Comparison of ENCODE assay signal across 3 cellular contexts in genomic region chr17:46894476-46895151, GRCh38.
A peak's percentile ranks its signal among the peaks of the same experiment; 100 is the strongest.
TF ChIP-seq lines count a peak whose summit lies in the region.

No MANE protein-coding gene starts in this region.

TF ChIP-seq in IMR-90, 13 proteins besides CTCF, POLR2A, EP300 and RAD21:
- no peak for TF ChIP-seq SMC3 (IDR thresholded peaks at IDR 0.05; ENCODE audit: low read depth, low read length)
- no peak for TF ChIP-seq CEBPB (IDR thresholded peaks at IDR 0.05; ENCODE audit: low read depth, low read length)
- TF ChIP-seq, protein P1, sequence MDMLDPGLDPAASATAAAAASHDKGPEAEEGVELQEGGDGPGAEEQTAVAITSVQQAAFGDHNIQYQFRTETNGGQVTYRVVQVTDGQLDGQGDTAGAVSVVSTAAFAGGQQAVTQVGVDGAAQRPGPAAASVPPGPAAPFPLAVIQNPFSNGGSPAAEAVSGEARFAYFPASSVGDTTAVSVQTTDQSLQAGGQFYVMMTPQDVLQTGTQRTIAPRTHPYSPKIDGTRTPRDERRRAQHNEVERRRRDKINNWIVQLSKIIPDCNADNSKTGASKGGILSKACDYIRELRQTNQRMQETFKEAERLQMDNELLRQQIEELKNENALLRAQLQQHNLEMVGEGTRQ (IDR thresholded peaks at IDR 0.05; ENCODE audit: low read depth, low read length): no peak
- no peak for TF ChIP-seq RCOR1 (IDR thresholded peaks at IDR 0.05; ENCODE audit: insufficient replicate concordance, low read length)
- no peak for TF ChIP-seq MXI1 (IDR thresholded peaks at IDR 0.05; ENCODE audit: borderline replicate concordance, low read depth, low read length)
- no peak for TF ChIP-seq MAFK (IDR thresholded peaks at IDR 0.05; ENCODE audit: low read depth, low read length)
- TF ChIP-seq BHLHE40 (IDR thresholded peaks at IDR 0.05; ENCODE audit: low read depth, low read length): no peak
- TF ChIP-seq FOS (IDR thresholded peaks at IDR 0.05; ENCODE audit: low read depth, low read length): no peak
- no peak for TF ChIP-seq MAZ (IDR thresholded peaks at IDR 0.05; ENCODE audit: borderline replicate concordance, low read depth, low read length)
- TF ChIP-seq CHD1 (IDR thresholded peaks at IDR 0.05; ENCODE audit: low read depth, low read length): no peak
- TF ChIP-seq NFE2L2 (IDR thresholded peaks at IDR 0.05; ENCODE audit: low read depth, low read length): no peak

TF ChIP-seq in H1, 55 proteins besides CTCF, POLR2A, EP300 and RAD21:
- TF ChIP-seq TEAD4 (IDR thresholded peaks at IDR 0.05; ENCODE audit: low read depth, low read length) (peak; percentile 58), GABPA (IDR thresholded peaks at IDR 0.05; ENCODE audit: borderline replicate concordance, insufficient read depth, low read length) (no peak), GTF2F1 (IDR thresholded peaks at IDR 0.05; ENCODE audit: borderline replicate concordance, low read depth, low read length) (no peak), SRF (IDR thresholded peaks at IDR 0.05; ENCODE audit: low read depth, low read length) (no peak), TCF12 (IDR thresholded peaks at IDR 0.05; ENCODE audit: low read depth, low read length) (no peak), BRCA1 (IDR thresholded peaks at IDR 0.05; ENCODE audit: low read depth, low read length) (no peak)

TF ChIP-seq in HepG2, 621 proteins besides CTCF, POLR2A, EP300 and RAD21 (continues in another document):
- TF ChIP-seq ZNF615 (CRISPR knock-in tag; IDR thresholded peaks at IDR 0.05; ENCODE audit: borderline replicate concordance) (no peak), MLLT10 (CRISPR knock-in tag; IDR thresholded peaks at IDR 0.05) (no peak), ZBTB3 (CRISPR knock-in tag; IDR thresholded peaks at IDR 0.05; ENCODE audit: borderline replicate concordance, low read depth) (no peak), GLMP (CRISPR knock-in tag; IDR thresholded peaks at IDR 0.05; ENCODE audit: borderline replicate concordance) (no peak), ESRRA (CRISPR knock-in tag; IDR thresholded peaks at IDR 0.05; ENCODE audit: low read depth) (no peak), SOX13 (IDR thresholded peaks at IDR 0.05) (no peak), SOX13 (CRISPR knock-in tag; conservative IDR thresholded peaks at IDR 0.05 in 1 of 2, IDR thresholded peaks at IDR 0.05 in 1 of 2) (no peak), ZNF138 (CRISPR knock-in tag; IDR thresholded peaks at IDR 0.05; ENCODE audit: low read depth) (no peak), SIN3B (IDR thresholded peaks at IDR 0.05; ENCODE audit: low read length) (no peak), SP2 (CRISPR knock-in tag; IDR thresholded peaks at IDR 0.05) (no peak), BORCS8-MEF2B (CRISPR knock-in tag; IDR thresholded peaks at IDR 0.05) (0 out of 2 replicates have a peak, but pooled peaks have one; percentile 21), NONO (IDR thresholded peaks at IDR 0.05) (no peak), NONO (CRISPR knock-in tag; conservative IDR thresholded peaks at IDR 0.05) (no peak), ZNF841 (CRISPR knock-in tag; IDR thresholded peaks at IDR 0.05; ENCODE audit: borderline replicate concordance) (no peak), NFRKB (IDR thresholded peaks at IDR 0.05) (no peak), REXO4 (CRISPR knock-in tag; IDR thresholded peaks at IDR 0.05; ENCODE audit: borderline replicate concordance) (no peak), THAP8 (CRISPR knock-in tag; IDR thresholded peaks at IDR 0.05; ENCODE audit: borderline replicate concordance) (no peak), ZFP37 (CRISPR knock-in tag; IDR thresholded peaks at IDR 0.05; ENCODE audit: borderline replicate concordance) (no peak), U2AF1 (optimal IDR thresholded peaks at IDR 0.05; ENCODE audit: low read depth, low read length) (no peak), MTA3 (CRISPR knock-in tag; IDR thresholded peaks at IDR 0.05) (no peak), ZNF558 (CRISPR knock-in tag; IDR thresholded peaks at IDR 0.05; ENCODE audit: borderline replicate concordance) (no peak), ZNF383 (CRISPR knock-in tag; IDR thresholded peaks at IDR 0.05; ENCODE audit: borderline replicate concordance) (no peak), ZNF136 (CRISPR knock-in tag; IDR thresholded peaks at IDR 0.05; ENCODE audit: low read depth) (no peak), ZFP91 (CRISPR knock-in tag; IDR thresholded peaks at IDR 0.05; ENCODE audit: borderline replicate concordance) (0 out of 2 replicates have a peak, but pooled peaks have one; percentile 22), ZNF17 (CRISPR knock-in tag; IDR thresholded peaks at IDR 0.05) (no peak), ZNF292 (CRISPR knock-in tag; IDR thresholded peaks at IDR 0.05; ENCODE audit: borderline replicate concordance, low read depth) (0 out of 2 replicates have a peak, but pooled peaks have one; percentile 22), ATF7-NPFF (CRISPR knock-in tag; IDR thresholded peaks at IDR 0.05; ENCODE audit: low read depth) (no peak), AGO2 (optimal IDR thresholded peaks at IDR 0.05; ENCODE audit: low read depth, low read length) (no peak), NR2F6 (IDR thresholded peaks at IDR 0.05) (no peak; the same call in 1 of the 2 replicates), NR2F6 (CRISPR knock-in tag; IDR thresholded peaks at IDR 0.05) (no peak), ZNF720 (CRISPR knock-in tag; IDR thresholded peaks at IDR 0.05) (no peak), SIN3A (IDR thresholded peaks at IDR 0.05; ENCODE audit: borderline replicate concordance, low read depth, low read length) (no peak), ZNF205 (CRISPR knock-in tag; IDR thresholded peaks at IDR 0.05) (no peak)
- TF ChIP-seq, protein P2, sequence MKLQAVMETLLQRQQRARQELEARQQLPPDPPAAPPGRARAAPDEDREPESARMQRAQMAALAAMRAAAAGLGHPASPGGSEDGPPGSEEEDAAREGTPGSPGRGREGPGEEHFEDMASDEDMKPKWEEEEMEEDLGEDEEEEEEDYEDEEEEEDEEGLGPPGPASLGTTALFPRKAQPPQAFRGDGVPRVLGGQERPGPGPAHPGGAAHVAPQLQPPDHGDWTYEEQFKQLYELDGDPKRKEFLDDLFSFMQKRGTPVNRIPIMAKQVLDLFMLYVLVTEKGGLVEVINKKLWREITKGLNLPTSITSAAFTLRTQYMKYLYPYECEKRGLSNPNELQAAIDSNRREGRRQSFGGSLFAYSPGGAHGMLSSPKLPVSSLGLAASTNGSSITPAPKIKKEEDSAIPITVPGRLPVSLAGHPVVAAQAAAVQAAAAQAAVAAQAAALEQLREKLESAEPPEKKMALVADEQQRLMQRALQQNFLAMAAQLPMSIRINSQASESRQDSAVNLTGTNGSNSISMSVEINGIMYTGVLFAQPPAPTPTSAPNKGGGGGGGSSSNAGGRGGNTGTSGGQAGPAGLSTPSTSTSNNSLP (IDR thresholded peaks at IDR 0.05; ENCODE audit: low read depth, low read length): no peak
- TF ChIP-seq, protein P3, sequence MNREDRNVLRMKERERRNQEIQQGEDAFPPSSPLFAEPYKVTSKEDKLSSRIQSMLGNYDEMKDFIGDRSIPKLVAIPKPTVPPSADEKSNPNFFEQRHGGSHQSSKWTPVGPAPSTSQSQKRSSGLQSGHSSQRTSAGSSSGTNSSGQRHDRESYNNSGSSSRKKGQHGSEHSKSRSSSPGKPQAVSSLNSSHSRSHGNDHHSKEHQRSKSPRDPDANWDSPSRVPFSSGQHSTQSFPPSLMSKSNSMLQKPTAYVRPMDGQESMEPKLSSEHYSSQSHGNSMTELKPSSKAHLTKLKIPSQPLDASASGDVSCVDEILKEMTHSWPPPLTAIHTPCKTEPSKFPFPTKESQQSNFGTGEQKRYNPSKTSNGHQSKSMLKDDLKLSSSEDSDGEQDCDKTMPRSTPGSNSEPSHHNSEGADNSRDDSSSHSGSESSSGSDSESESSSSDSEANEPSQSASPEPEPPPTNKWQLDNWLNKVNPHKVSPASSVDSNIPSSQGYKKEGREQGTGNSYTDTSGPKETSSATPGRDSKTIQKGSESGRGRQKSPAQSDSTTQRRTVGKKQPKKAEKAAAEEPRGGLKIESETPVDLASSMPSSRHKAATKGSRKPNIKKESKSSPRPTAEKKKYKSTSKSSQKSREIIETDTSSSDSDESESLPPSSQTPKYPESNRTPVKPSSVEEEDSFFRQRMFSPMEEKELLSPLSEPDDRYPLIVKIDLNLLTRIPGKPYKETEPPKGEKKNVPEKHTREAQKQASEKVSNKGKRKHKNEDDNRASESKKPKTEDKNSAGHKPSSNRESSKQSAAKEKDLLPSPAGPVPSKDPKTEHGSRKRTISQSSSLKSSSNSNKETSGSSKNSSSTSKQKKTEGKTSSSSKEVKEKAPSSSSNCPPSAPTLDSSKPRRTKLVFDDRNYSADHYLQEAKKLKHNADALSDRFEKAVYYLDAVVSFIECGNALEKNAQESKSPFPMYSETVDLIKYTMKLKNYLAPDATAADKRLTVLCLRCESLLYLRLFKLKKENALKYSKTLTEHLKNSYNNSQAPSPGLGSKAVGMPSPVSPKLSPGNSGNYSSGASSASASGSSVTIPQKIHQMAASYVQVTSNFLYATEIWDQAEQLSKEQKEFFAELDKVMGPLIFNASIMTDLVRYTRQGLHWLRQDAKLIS (CRISPR knock-in tag; IDR thresholded peaks at IDR 0.05): no peak
- TF ChIP-seq, protein P4, sequence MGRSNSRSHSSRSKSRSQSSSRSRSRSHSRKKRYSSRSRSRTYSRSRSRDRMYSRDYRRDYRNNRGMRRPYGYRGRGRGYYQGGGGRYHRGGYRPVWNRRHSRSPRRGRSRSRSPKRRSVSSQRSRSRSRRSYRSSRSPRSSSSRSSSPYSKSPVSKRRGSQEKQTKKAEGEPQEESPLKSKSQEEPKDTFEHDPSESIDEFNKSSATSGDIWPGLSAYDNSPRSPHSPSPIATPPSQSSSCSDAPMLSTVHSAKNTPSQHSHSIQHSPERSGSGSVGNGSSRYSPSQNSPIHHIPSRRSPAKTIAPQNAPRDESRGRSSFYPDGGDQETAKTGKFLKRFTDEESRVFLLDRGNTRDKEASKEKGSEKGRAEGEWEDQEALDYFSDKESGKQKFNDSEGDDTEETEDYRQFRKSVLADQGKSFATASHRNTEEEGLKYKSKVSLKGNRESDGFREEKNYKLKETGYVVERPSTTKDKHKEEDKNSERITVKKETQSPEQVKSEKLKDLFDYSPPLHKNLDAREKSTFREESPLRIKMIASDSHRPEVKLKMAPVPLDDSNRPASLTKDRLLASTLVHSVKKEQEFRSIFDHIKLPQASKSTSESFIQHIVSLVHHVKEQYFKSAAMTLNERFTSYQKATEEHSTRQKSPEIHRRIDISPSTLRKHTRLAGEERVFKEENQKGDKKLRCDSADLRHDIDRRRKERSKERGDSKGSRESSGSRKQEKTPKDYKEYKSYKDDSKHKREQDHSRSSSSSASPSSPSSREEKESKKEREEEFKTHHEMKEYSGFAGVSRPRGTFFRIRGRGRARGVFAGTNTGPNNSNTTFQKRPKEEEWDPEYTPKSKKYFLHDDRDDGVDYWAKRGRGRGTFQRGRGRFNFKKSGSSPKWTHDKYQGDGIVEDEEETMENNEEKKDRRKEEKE (IDR thresholded peaks at IDR 0.05): no peak
- TF ChIP-seq, protein P5, sequence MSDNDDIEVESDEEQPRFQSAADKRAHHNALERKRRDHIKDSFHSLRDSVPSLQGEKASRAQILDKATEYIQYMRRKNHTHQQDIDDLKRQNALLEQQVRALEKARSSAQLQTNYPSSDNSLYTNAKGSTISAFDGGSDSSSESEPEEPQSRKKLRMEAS (IDR thresholded peaks at IDR 0.05): no peak
- TF ChIP-seq, protein P6, sequence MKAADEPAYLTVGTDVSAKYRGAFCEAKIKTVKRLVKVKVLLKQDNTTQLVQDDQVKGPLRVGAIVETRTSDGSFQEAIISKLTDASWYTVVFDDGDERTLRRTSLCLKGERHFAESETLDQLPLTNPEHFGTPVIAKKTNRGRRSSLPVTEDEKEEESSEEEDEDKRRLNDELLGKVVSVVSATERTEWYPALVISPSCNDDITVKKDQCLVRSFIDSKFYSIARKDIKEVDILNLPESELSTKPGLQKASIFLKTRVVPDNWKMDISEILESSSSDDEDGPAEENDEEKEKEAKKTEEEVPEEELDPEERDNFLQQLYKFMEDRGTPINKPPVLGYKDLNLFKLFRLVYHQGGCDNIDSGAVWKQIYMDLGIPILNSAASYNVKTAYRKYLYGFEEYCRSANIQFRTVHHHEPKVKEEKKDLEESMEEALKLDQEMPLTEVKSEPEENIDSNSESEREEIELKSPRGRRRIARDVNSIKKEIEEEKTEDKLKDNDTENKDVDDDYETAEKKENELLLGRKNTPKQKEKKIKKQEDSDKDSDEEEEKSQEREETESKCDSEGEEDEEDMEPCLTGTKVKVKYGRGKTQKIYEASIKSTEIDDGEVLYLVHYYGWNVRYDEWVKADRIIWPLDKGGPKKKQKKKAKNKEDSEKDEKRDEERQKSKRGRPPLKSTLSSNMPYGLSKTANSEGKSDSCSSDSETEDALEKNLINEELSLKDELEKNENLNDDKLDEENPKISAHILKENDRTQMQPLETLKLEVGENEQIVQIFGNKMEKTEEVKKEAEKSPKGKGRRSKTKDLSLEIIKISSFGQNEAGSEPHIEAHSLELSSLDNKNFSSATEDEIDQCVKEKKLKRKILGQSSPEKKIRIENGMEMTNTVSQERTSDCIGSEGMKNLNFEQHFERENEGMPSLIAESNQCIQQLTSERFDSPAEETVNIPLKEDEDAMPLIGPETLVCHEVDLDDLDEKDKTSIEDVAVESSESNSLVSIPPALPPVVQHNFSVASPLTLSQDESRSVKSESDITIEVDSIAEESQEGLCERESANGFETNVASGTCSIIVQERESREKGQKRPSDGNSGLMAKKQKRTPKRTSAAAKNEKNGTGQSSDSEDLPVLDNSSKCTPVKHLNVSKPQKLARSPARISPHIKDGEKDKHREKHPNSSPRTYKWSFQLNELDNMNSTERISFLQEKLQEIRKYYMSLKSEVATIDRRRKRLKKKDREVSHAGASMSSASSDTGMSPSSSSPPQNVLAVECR (CRISPR knock-in tag; IDR thresholded peaks at IDR 0.05; ENCODE audit: borderline replicate concordance): no peak
